In the genomic region with DNA sequence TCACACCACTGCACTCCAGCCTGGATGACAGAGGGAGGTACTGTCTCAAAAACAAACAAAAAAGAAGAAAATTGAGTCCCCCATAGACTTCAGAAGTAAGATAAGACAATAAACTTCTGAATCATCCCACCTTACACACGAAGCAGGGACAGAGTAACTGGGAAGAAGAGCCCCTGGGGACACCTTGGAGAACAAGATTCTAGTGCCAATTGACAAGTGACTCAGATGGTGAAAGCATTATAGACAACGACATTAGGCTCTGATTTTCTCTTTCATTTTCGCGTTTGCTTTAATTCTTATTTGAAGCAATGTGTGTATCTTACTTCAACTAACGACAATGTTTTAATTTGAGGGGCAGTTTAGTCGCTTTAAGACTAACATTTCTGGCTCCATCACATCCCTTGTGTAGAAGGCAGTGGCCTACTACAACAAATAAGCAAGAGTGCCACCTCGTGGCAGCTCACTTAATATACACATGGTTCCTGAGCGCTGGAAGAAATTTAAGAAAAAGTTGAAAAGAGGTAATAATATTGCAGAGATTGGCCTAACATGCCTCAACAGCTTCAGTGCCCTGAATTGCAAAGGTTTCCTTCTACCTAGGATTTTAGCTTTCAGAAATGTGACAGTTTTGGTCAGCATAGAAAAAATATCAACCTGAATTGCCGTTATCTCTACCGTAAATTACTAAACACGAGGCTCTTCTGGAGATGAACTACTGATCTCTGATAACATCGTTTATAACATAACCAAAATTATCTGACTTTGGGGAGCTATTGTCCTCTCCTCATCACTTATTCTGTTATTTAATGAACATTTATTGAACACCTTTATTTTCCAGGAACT, we compare ENCODE assay signal across 8 cellular contexts. TPM values are rescaled to one million over a fixed set of nuclear protein-coding genes. Genes with fewer than 3 reads are reported as not detected.
A peak's percentile ranks its signal among the peaks of the same experiment; 100 is the strongest.
DNase-seq lines count a peak whose midpoint lies in the region; ATAC-seq, FAIRE-seq and TF ChIP-seq lines count a peak whose summit lies in the region.

No MANE protein-coding gene starts in this region.

- H3K27me3 Mint-ChIP-seq in CD14-positive monocyte (ENCODE audit: low read depth in 3 of 3): peaks cover 4 to 22% (median 14%) of the 10 kb centered on the region in 3 donors
- peaks cover 29% of the 10 kb centered on the region for H3K27me3 Mint-ChIP-seq in activated CD8-positive, alpha-beta T cell treated with anti-CD3 and anti-CD28 coated beads, Interleukin-2, amount 10 ng/mL, durations not matched to agents 7 days and 5 days (ENCODE audit: low read depth)
- peaks cover 53% of the 10 kb centered on the region for H3K27me3 Mint-ChIP-seq in stimulated activated memory B cell treated with anti-CD40 and anti-IgM and Interleukin-4, amounts not matched to agents 10 μg/mL and 1 μg/mL and 100 μg/mL, for 72 hours

- H3K4me3 Mint-ChIP-seq in CD14-positive monocyte: no peak overlapping the region
- no peak overlapping the region for H3K4me3 Mint-ChIP-seq in activated CD8-positive, alpha-beta T cell treated with anti-CD3 and anti-CD28 coated beads, Interleukin-2, amount 10 ng/mL, durations not matched to agents 7 days and 5 days
- no peak overlapping the region for H3K4me3 Mint-ChIP-seq in stimulated activated memory B cell treated with anti-CD40 and anti-IgM and Interleukin-4, amounts not matched to agents 10 μg/mL and 1 μg/mL and 100 μg/mL, for 72 hours

- no peaks in the 10 kb centered on the region for H3K9me3 Mint-ChIP-seq in CD14-positive monocyte
- H3K9me3 Mint-ChIP-seq in activated CD8-positive, alpha-beta T cell treated with anti-CD3 and anti-CD28 coated beads, Interleukin-2, amount 10 ng/mL, durations not matched to agents 7 days and 5 days (ENCODE audit: insufficient read depth): no peaks in the 10 kb centered on the region
- H3K9me3 Mint-ChIP-seq in stimulated activated memory B cell treated with anti-CD40 and anti-IgM and Interleukin-4, amounts not matched to agents 10 μg/mL and 1 μg/mL and 100 μg/mL, for 72 hours: no peaks in the 10 kb centered on the region

- no peak overlapping the region for H3K4me3 ChIP-seq in mucosa of descending colon

- peak; percentile 67 for FAIRE-seq in endometrium (lab: Jason Lieb, UNC)

- peak; percentile 86 for ATAC-seq in GM19043 (IDR thresholded peaks at IDR 0.05; ENCODE audit: low read depth, unreplicated experiment)
- peak; percentile 86 for ATAC-seq in HG03442 (IDR thresholded peaks at IDR 0.05; ENCODE audit: unreplicated experiment)
- peak; percentile 74 for ATAC-seq in activated CD8-positive, alpha-beta T cell treated with anti-CD3 and anti-CD28 coated beads, Interleukin-2, amount 10 ng/mL, durations not matched to agents 7 days and 5 days
- peak; percentile 81 for ATAC-seq in mucosa of descending colon
- ATAC-seq in stimulated activated memory B cell treated with anti-CD40 and anti-IgM and Interleukin-4, amounts not matched to agents 10 μg/mL and 1 μg/mL and 100 μg/mL, for 72 hours: peak; percentile 71

- intact Hi-C loops in CD14-positive monocyte (cut with micrococcal nuclease): loop anchor here (2.0 to 5.0 kb wide), 2 partner anchors 731 to 733 kb away; no protein-coding TSS in a partner anchor
- intact Hi-C loops in mucosa of descending colon (cut with DNase I, micrococcal nuclease): no loop called here

- H3K27ac Mint-ChIP-seq in CD14-positive monocyte: no peak overlapping the region
- no peak overlapping the region for H3K27ac Mint-ChIP-seq in activated CD8-positive, alpha-beta T cell treated with anti-CD3 and anti-CD28 coated beads, Interleukin-2, amount 10 ng/mL, durations not matched to agents 7 days and 5 days
- H3K27ac Mint-ChIP-seq in stimulated activated memory B cell treated with anti-CD40 and anti-IgM and Interleukin-4, amounts not matched to agents 10 μg/mL and 1 μg/mL and 100 μg/mL, for 72 hours: no peak overlapping the region

- H3K9me3 ChIP-seq in mucosa of descending colon: no peaks in the 10 kb centered on the region

- no peaks in the 10 kb centered on the region for H3K4me1 ChIP-seq in mucosa of descending colon (ENCODE audit: low read depth)

- no peaks in the 10 kb centered on the region for H3K36me3 Mint-ChIP-seq in CD14-positive monocyte
- no peaks in the 10 kb centered on the region for H3K36me3 Mint-ChIP-seq in activated CD8-positive, alpha-beta T cell treated with anti-CD3 and anti-CD28 coated beads, Interleukin-2, amount 10 ng/mL, durations not matched to agents 7 days and 5 days (ENCODE audit: low read depth)
- no peaks in the 10 kb centered on the region for H3K36me3 Mint-ChIP-seq in stimulated activated memory B cell treated with anti-CD40 and anti-IgM and Interleukin-4, amounts not matched to agents 10 μg/mL and 1 μg/mL and 100 μg/mL, for 72 hours

- no peak for DNase-seq in CD14-positive monocyte (ENCODE audit: low spot score)
- DNase-seq in NCI-H774 (lab: John Stamatoyannopoulos, UW): peak; percentile 39
- peak; percentile 71 for DNase-seq in activated CD8-positive, alpha-beta T cell treated with anti-CD3 and anti-CD28 coated beads, Interleukin-2, amount 10 ng/mL, durations not matched to agents 7 days and 5 days
- peak in 2 of 3 donors; percentile 59 to 89 for DNase-seq in mucosa of descending colon

- no peaks in the 10 kb centered on the region for H3K4me1 Mint-ChIP-seq in CD14-positive monocyte
- no peaks in the 10 kb centered on the region for H3K4me1 Mint-ChIP-seq in activated CD8-positive, alpha-beta T cell treated with anti-CD3 and anti-CD28 coated beads, Interleukin-2, amount 10 ng/mL, durations not matched to agents 7 days and 5 days (ENCODE audit: low read depth)
- peaks cover 4% of the 10 kb centered on the region for H3K4me1 Mint-ChIP-seq in stimulated activated memory B cell treated with anti-CD40 and anti-IgM and Interleukin-4, amounts not matched to agents 10 μg/mL and 1 μg/mL and 100 μg/mL, for 72 hours

- no peaks in the 10 kb centered on the region for H3K36me3 ChIP-seq in mucosa of descending colon (ENCODE audit: low read depth)

- CTCF ChIA-PET in activated CD8-positive, alpha-beta T cell treated with anti-CD3 and anti-CD28 coated beads, Interleukin-2, amount 10 ng/mL, durations not matched to agents 7 days and 5 days (lab: Charles Lee): interaction anchor here (0.8 to 3.6 kb wide), 11 partner anchors 8 to 730 kb away, joined by 3 to 42 read pairs (median 4); no protein-coding TSS in a partner anchor

- POLR2A ChIA-PET in activated CD8-positive, alpha-beta T cell treated with anti-CD3 and anti-CD28 coated beads, Interleukin-2, amount 10 ng/mL, durations not matched to agents 7 days and 5 days (lab: Charles Lee): interaction anchor here (0.8 kb wide), 1 partner anchor 37 kb away, joined by 3 read pairs; the partner anchor contains the start of gene ASNS

- TF ChIP-seq CTCF in CD14-positive monocyte (IDR thresholded peaks at IDR 0.05) (peak; percentile 78), mucosa of descending colon (IDR thresholded peaks at IDR 0.05) (peak; percentile 14)

RNA-seq across cellular contexts. Expression of gene ASNS, which starts 36.7 kb away (rescaled TPM):
- polyA plus RNA-seq in CD14-positive monocyte: 1 to 10 TPM in 1 of 2 donors, under 1 TPM in 1; 0.99 to 2.4 TPM
- 10 to 100 TPM; 32.8 to 37.5 TPM for total RNA-seq in activated CD8-positive, alpha-beta T cell treated with anti-CD3 and anti-CD28 coated beads, Interleukin-2, amount 10 ng/mL, durations not matched to agents 7 days and 5 days
- total RNA-seq in mucosa of descending colon: 10 to 100 TPM; 12.4 to 19.1 (median 17.5) TPM

Comparison
In these comparisons a context has a peak if more than half of its experiments do, and no peak if none do; other contexts are left out.
1. intact Hi-C loops: an anchor here in CD14-positive monocyte (2.0 to 5.0 kb wide); none called in mucosa of descending colon.